31 cellular contexts compared by ENCODE assay signal in genomic region chr12:30420561-30420960, GRCh38.
DNase-seq lines count a peak whose midpoint lies in the region; ATAC-seq, FAIRE-seq and TF ChIP-seq lines count a peak whose summit lies in the region.
"Had no signal": no experiment of that assay in that cellular context is flagged by ENCODE, and none has a peak within 500 bp of the region (broad histone marks: within the 10 kb centered on the region; RNA-seq: fewer than 3 reads in every experiment).

No MANE protein-coding gene starts in this region.

- peak; percentile 29 for FAIRE-seq in keratinocyte (lab: Jason Lieb, UNC)
- FAIRE-seq: GM12878 had no signal

- H4K20me1 ChIP-seq in keratinocyte (ENCODE audit: control insufficient read depth, extremely low read depth, insufficient read depth, low read length) = no peaks in the 10 kb centered on the region

- H3K27ac ChIP-seq in keratinocyte (ENCODE audit: control insufficient read depth, insufficient read depth, low read length) = no peak overlapping the region
- H3K27ac ChIP-seq: C4-2B, esophagus muscularis mucosa, psoas muscle, suprapubic skin, upper lobe of right lung had no signal

- no peak for TF ChIP-seq CTCF in cardiac fibroblast (IDR thresholded peaks at IDR 0.05; ENCODE audit: low read depth, low read length)
- TF ChIP-seq CTCF in keratinocyte (optimal IDR thresholded peaks at IDR 0.05 in 1 of 3, IDR thresholded peaks at IDR 0.05 in 1 of 3, conservative IDR thresholded peaks at IDR 0.05 in 1 of 3; ENCODE audit: extremely low read depth in 1 of 3, insufficient read depth in 2 of 3, low read length in 3 of 3) = no peak

- dilution Hi-C loops in keratinocyte (cut with MboI; ENCODE audit: extremely low pct_ligation_motif_present, low sequenced_read_pairs) = no loop called here

- no peak overlapping the region for H3K9ac ChIP-seq in keratinocyte (ENCODE audit: control insufficient read depth, extremely low read depth, insufficient read depth, low read length)

- peak overlapping the region; percentile 51 for H3K4me2 ChIP-seq in keratinocyte (ENCODE audit: control insufficient read depth, extremely low read depth, insufficient read depth, low read depth, low read length)

- no peaks in the 10 kb centered on the region for H3K27me3 ChIP-seq in keratinocyte (ENCODE audit: control insufficient read depth, extremely low read depth, insufficient read depth, low read length)
- H3K27me3 ChIP-seq: esophagus muscularis mucosa, MG63, suprapubic skin, upper lobe of right lung had no signal

- H2AFZ ChIP-seq in keratinocyte (ENCODE audit: control insufficient read depth, low read length) = no peak overlapping the region

- DNase-seq in ELR (ENCODE audit: low read depth) = peak; percentile 37
- DNase-seq in NCI-H226 = peak; percentile 42
- peak; percentile 46 to 83 for DNase-seq in cardiac fibroblast (ENCODE audit: low read depth in 2 of 2)
- DNase-seq in keratinocyte (ENCODE audit: low read depth, low spot score) = no peak
- no peak for DNase-seq in GF-D8 (lab: John Stamatoyannopoulos, UW)
- DNase-seq in D341Med (ENCODE audit: low spot score) = no peak
- no peak for DNase-seq in RKO (ENCODE audit: low spot score)
- DNase-seq: activated CD4-positive, alpha-beta T cell treated with anti-CD3 and anti-CD28 coated beads for 1 hour; activated naive CD8-positive, alpha-beta T cell treated with anti-CD3 and anti-CD28 coated beads, Interleukin-2, amount 10 ng/mL, durations not matched to agents 7 days and 5 days; activated T-cell treated with anti-CD3 and anti-CD28 coated beads for 4 hours; Caco-2; cortex of kidney; DMS79 treated with DMSO at 0.1 percent for 48 hours; effector memory CD8-positive, alpha-beta T cell; hippocampal formation; immature natural killer cell; MG63; midbrain; naive thymus-derived CD4-positive, alpha-beta T cell; NCI-H1417 treated with DMSO at 0.1 percent for 48 hours; nucleus accumbens; psoas muscle; stimulated activated naive CD4-positive, alpha-beta T cell; T-helper 2 cell; upper lobe of right lung had no signal

- H3K9me1 ChIP-seq in keratinocyte (ENCODE audit: control insufficient read depth, extremely low read depth, insufficient read depth, low read length) = no peaks in the 10 kb centered on the region

- H3K9me3 ChIP-seq in keratinocyte (ENCODE audit: control insufficient read depth, low read depth, low read length) = no peaks in the 10 kb centered on the region
- H3K9me3 ChIP-seq: esophagus muscularis mucosa, psoas muscle, suprapubic skin, upper lobe of right lung had no signal

- ATAC-seq in HG02970 (IDR thresholded peaks at IDR 0.05; ENCODE audit: low FRiP score, unreplicated experiment) = no peak
- ATAC-seq: effector memory CD8-positive, alpha-beta T cell; GM12878; naive thymus-derived CD4-positive, alpha-beta T cell; psoas muscle; SK-N-SH treated with all-trans-retinoic acid at 6 μM for 48 hours; upper lobe of right lung had no signal

- H3K36me3 ChIP-seq in keratinocyte (ENCODE audit: control insufficient read depth in 2 of 2, extremely low read depth in 1 of 2, insufficient read depth in 2 of 2, low read length in 2 of 2) = no peaks in the 10 kb centered on the region
- H3K36me3 ChIP-seq: esophagus muscularis mucosa, MG63, suprapubic skin, upper lobe of right lung had no signal

- peaks cover 44% of the 10 kb centered on the region for H3K4me1 ChIP-seq in keratinocyte (ENCODE audit: control insufficient read depth, extremely low read depth, insufficient read depth, low read length)
- H3K4me1 ChIP-seq: Caco-2, psoas muscle, suprapubic skin, upper lobe of right lung had no signal

- H3K79me2 ChIP-seq in keratinocyte (ENCODE audit: control insufficient read depth, insufficient read depth, low read length) = no peaks in the 10 kb centered on the region

- H3K4me3 ChIP-seq in cardiac fibroblast (replicated peaks in 1 of 2; ENCODE audit: low read depth in 2 of 2, low read length in 2 of 2) (no peak overlapping the region), keratinocyte (ENCODE audit: control insufficient read depth in 2 of 3, extremely low read depth in 1 of 3, insufficient read depth in 2 of 3, low read depth in 1 of 3, low read length in 3 of 3) (no peak overlapping the region)
- H3K4me3 ChIP-seq: esophagus muscularis mucosa, GM12878, MG63, psoas muscle, suprapubic skin, upper lobe of right lung had no signal

Comparison
In these comparisons a context has a peak if more than half of its experiments do, and no peak if none do; other contexts are left out.
1. DNase-seq: peak in ELR (single experiment), NCI-H226 (single experiment) and cardiac fibroblast (2 of 2); none in keratinocyte (single experiment), GF-D8 (single experiment), D341Med (single experiment) and RKO (single experiment).